ENCODE assay signal across 20 cellular contexts in the genomic region with DNA sequence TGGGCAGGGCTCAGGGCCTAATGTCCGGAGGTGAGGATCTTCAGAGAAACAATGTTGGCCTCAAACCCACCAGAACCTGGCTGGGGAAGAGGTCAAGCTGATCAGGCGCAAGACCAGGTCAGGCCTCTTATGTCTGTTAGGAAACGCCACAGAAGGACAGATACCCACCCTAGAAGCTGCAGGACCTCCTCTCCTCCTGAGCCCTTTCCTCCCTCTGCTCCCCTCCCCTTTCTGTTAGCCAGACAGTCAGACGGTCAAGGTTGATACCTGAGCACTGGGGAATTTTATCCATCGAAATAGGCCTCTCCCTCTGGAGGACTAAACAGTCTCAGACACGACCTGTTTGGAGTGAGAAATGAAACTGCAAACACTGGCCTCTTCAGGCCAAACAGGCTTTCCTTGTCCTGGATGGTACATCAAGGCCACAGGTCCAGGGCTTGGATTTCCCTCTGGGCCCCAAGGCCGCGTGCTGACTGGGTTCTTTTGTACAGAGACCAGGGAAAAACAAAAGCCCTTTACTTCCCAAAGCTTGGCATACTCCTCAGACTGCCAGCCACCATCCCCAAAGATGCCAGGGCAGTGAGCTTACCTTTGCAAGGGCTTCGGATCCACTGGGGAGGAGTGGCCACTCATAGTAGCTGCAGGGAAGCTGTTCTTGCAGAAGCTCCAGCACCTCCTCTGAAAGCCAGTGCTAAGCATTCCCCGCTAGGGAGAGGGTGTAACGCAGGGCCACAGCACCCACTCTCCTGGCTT.
DNase-seq lines count a peak whose midpoint lies in the region; ATAC-seq, FAIRE-seq and TF ChIP-seq lines count a peak whose summit lies in the region.
"Had no signal": no experiment of that assay in that cellular context is flagged by ENCODE, and none has a peak within 500 bp of the region (broad histone marks: within the 10 kb centered on the region; RNA-seq: fewer than 3 reads in every experiment).

No MANE protein-coding gene starts in this region.

- intact Hi-C loops in pancreas (cut with DNase I), result no loop called here

- no peaks in the 10 kb centered on the region for H3K9me3 ChIP-seq in pancreas

- 60% methylated on average over 11 of the region's 11 CpGs for WGBS in pancreas, 2 donors

- peak overlapping the region in 3 of 4 donors; percentile 16 to 69 (median 47) for H3K27ac ChIP-seq in pancreas
- H3K27ac ChIP-seq: C4-2B had no signal

- H3K4me1 ChIP-seq in pancreas, result peaks cover 0 to 8% (median 7%) of the 10 kb centered on the region in 3 donors

- H3K36me3 ChIP-seq in pancreas, result no peaks in the 10 kb centered on the region

- no peak for FAIRE-seq in pancreas (lab: Jason Lieb, UNC)
- FAIRE-seq: frontal cortex, GM12878, RCC 7860 had no signal

- TF ChIP-seq CTCF in pancreas (IDR thresholded peaks at IDR 0.05), result no peak

- DNase-seq in ELF-1 (ENCODE audit: low read depth, low spot score) (peak; percentile 40), HuH-7 (ENCODE audit: low spot score) (peak; percentile 57), cerebellar cortex (ENCODE audit: low spot score) (peak; percentile 34), pancreas (peak in 5 of 6 donors; percentile 30 to 53 (median 35)), DMS114 treated with DMSO at 0.1 percent for 48 hours (lab: John Stamatoyannopoulos, UW; ENCODE audit: unreplicated experiment) (no peak), NCI-H1694 treated with DMSO at 0.1 percent for 48 hours (lab: John Stamatoyannopoulos, UW) (no peak)
- DNase-seq: activated CD4-positive, CD25-positive, alpha-beta regulatory T cell; activated naive CD4-positive, alpha-beta T cell treated with anti-CD3 and anti-CD28 coated beads, Interleukin-2, amount 50 U/mL, for 16 hours; EL; HCEC 1CT; Kasumi-1; mesenchymal stem cell; NCI-H146; NCI-H748 treated with DMSO at 0.1 percent for 48 hours; stimulated activated naive CD8-positive, alpha-beta T cell treated with anti-CD3 and anti-CD28 coated beads, Interleukin-15, amount 100 ng/mL, for 72 hours had no signal

- ATAC-seq in pancreas (peak; percentile 31 to 81 (median 74)), GM21381 (IDR thresholded peaks at IDR 0.05; ENCODE audit: unreplicated experiment) (no peak)
- ATAC-seq: GM12878; stimulated activated naive CD8-positive, alpha-beta T cell treated with anti-CD3 and anti-CD28 coated beads, Interleukin-15, amount 100 ng/mL, for 72 hours had no signal

- no peak overlapping the region for H3K4me3 ChIP-seq in pancreas
- H3K4me3 ChIP-seq: GM12878 had no signal

- H3K27me3 ChIP-seq in pancreas, result no peaks in the 10 kb centered on the region

Comparison
In these comparisons a context has a peak if more than half of its experiments do, and no peak if none do; other contexts are left out.
1. DNase-seq: peak in ELF-1 (single experiment), HuH-7 (single experiment), cerebellar cortex (single experiment) and pancreas (5 of 6); none in DMS114 treated with DMSO at 0.1 percent for 48 hours (single experiment) and NCI-H1694 treated with DMSO at 0.1 percent for 48 hours (single experiment).